ENCODE assay signal across 23 cellular contexts in the genomic region with DNA sequence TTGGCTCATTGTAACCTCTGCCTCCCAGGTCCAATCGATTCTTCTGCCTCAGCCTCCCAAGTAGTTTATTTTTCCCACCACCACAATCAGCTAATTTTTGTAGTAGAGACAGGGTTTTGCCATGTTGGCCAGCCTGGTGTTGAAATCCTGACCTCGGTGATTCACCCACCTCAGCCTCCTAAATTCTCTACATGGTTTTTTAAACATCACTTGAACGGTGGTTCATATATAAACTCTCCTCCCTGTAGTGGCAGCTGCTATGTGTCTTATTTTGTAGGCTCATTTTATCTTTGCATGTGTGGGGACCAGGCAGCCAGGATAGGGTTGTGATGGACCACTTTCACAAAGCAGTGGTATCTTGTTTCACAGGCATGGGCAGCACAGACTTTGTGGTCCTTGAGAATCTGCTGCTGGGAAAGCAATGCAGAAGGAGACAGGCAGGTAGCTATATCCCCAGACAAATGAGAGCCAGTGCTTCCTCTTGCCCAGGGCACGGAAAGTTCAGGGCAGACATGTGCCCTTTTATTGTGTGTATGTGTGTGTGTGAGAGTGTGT.
"Had no signal": no experiment of that assay in that cellular context is flagged by ENCODE, and none has a peak within 500 bp of the region (broad histone marks: within the 10 kb centered on the region; RNA-seq: fewer than 3 reads in every experiment).

No MANE protein-coding gene starts in this region.

- H3K27ac ChIP-seq: left ventricle myocardium inferior, neutrophil, ovary, psoas muscle, sigmoid colon, stomach, thyroid gland, upper lobe of right lung had no signal

- H3K27me3 ChIP-seq: neutrophil, ovary, sigmoid colon, stomach, thyroid gland, upper lobe of right lung had no signal

- H3K36me3 ChIP-seq: left ventricle myocardium inferior, neutrophil, ovary, sigmoid colon, stomach, thyroid gland, upper lobe of right lung had no signal

- H3K9me3 ChIP-seq: left ventricle myocardium inferior, mucosa of descending colon, neutrophil, ovary, psoas muscle, sigmoid colon, stomach, thyroid gland, upper lobe of right lung had no signal

- H3K4me3 ChIP-seq: left ventricle myocardium inferior, mucosa of descending colon, ovary, psoas muscle, sigmoid colon, stomach, thyroid gland, upper lobe of right lung had no signal

- H3K4me1 ChIP-seq: left ventricle myocardium inferior, psoas muscle, sigmoid colon, stomach, thyroid gland, upper lobe of right lung had no signal

- ATAC-seq: esophagus mucosa; mucosa of descending colon; psoas muscle; stimulated activated naive B cell treated with anti-CD40 and anti-IgM and Interleukin-4, amounts not matched to agents 10 μg/mL and 1 μg/mL and 100 μg/mL, for 72 hours; upper lobe of right lung had no signal

- DNase-seq: activated CD4-positive, alpha-beta memory T cell treated with anti-CD3 and anti-CD28 coated beads, Interleukin-2, amount 10 ng/mL, durations not matched to agents 7 days and 5 days; activated CD4-positive, alpha-beta T cell treated with anti-CD3 and anti-CD28 coated beads for 1 hour; activated CD4-positive, alpha-beta T cell treated with anti-CD3 and anti-CD28 coated beads, Interleukin-2, amount 10 ng/mL, durations not matched to agents 7 days and 5 days; activated naive CD8-positive, alpha-beta T cell treated with anti-CD3 and anti-CD28 coated beads, Interleukin-2, amount 10 ng/mL, durations not matched to agents 7 days and 5 days; activated T-cell treated with anti-CD3 and anti-CD28 coated beads, Interleukin-2, amount 50 U/mL, for 48 hours; caudate nucleus; endodermal cell; left ventricle myocardium inferior; mucosa of descending colon; naive B cell; nephron progenitor cell; ovary; psoas muscle; sigmoid colon; stimulated activated CD4-positive, alpha-beta T cell treated with anti-CD3 and anti-CD28 coated beads, Interleukin-15, amount 100 ng/mL, for 24 hours; stimulated activated CD4-positive, alpha-beta T cell treated with anti-CD3 and anti-CD28 coated beads, Interleukin-2, amount 100 ng/mL, for 24 hours; stimulated activated naive B cell treated with anti-CD40 and anti-IgM and Interleukin-4, amounts not matched to agents 10 μg/mL and 1 μg/mL and 100 μg/mL, for 72 hours; stomach; T-helper 2 cell; thyroid gland; upper lobe of right lung had no signal
